Comparison of ENCODE assay signal across 21 cellular contexts in genomic region chr17:61261001-61261587, GRCh38.
DNase-seq lines count a peak whose midpoint lies in the region; ATAC-seq and TF ChIP-seq lines count a peak whose summit lies in the region.
"Had no signal": no experiment of that assay in that cellular context is flagged by ENCODE, and none has a peak within 500 bp of the region (broad histone marks: within the 10 kb centered on the region; RNA-seq: fewer than 3 reads in every experiment).

No MANE protein-coding gene starts in this region.

- H3K9me3 Mint-ChIP-seq in nephron (no peaks in the 10 kb centered on the region), T-cell (no peaks in the 10 kb centered on the region)
- H3K9me3 Mint-ChIP-seq: activated CD4-positive, alpha-beta T cell treated with anti-CD3 and anti-CD28 coated beads, Interleukin-2, amount 10 ng/mL, durations not matched to agents 24 days and 14 days; activated naive CD4-positive, alpha-beta T cell treated with anti-CD3 and anti-CD28 coated beads, Interleukin-2, amount 50 U/mL, for 24 hours had no signal

- peaks cover 51% of the 10 kb centered on the region for H3K4me1 Mint-ChIP-seq in nephron
- H3K4me1 Mint-ChIP-seq in T-cell: no peaks in the 10 kb centered on the region
- H3K4me1 Mint-ChIP-seq: activated CD4-positive, alpha-beta T cell treated with anti-CD3 and anti-CD28 coated beads, Interleukin-2, amount 10 ng/mL, durations not matched to agents 24 days and 14 days; activated naive CD4-positive, alpha-beta T cell treated with anti-CD3 and anti-CD28 coated beads, Interleukin-2, amount 50 U/mL, for 24 hours had no signal

- H3K27ac Mint-ChIP-seq in nephron (peak overlapping the region; percentile 88 to 93 (median 89)), T-cell (no peak overlapping the region)
- H3K27ac Mint-ChIP-seq: activated CD4-positive, alpha-beta T cell treated with anti-CD3 and anti-CD28 coated beads, Interleukin-2, amount 10 ng/mL, durations not matched to agents 24 days and 14 days; activated naive CD4-positive, alpha-beta T cell treated with anti-CD3 and anti-CD28 coated beads, Interleukin-2, amount 50 U/mL, for 24 hours had no signal

- peak overlapping the region; percentile 72 to 79 (median 75) for H3K27ac ChIP-seq in esophagus muscularis mucosa (replicated peaks in 1 of 4)
- H3K27ac ChIP-seq in upper lobe of left lung: peak overlapping the region; percentile 21 to 80 (median 60)
- H3K27ac ChIP-seq: 22Rv1, C4-2B, KMS-11, ovary had no signal

- no peak for TF ChIP-seq POLR2A in esophagus muscularis mucosa (IDR thresholded peaks at IDR 0.05; ENCODE audit: low read depth)
- TF ChIP-seq POLR2A in upper lobe of left lung (IDR thresholded peaks at IDR 0.05): no peak

- H3K27me3 ChIP-seq in esophagus muscularis mucosa (no peaks in the 10 kb centered on the region), upper lobe of left lung (no peaks in the 10 kb centered on the region)
- H3K27me3 ChIP-seq: ovary, spleen had no signal

- H3K27me3 Mint-ChIP-seq in nephron (ENCODE audit: low read depth): no peaks in the 10 kb centered on the region
- no peaks in the 10 kb centered on the region for H3K27me3 Mint-ChIP-seq in T-cell
- H3K27me3 Mint-ChIP-seq: activated CD4-positive, alpha-beta T cell treated with anti-CD3 and anti-CD28 coated beads, Interleukin-2, amount 10 ng/mL, durations not matched to agents 24 days and 14 days; activated naive CD4-positive, alpha-beta T cell treated with anti-CD3 and anti-CD28 coated beads, Interleukin-2, amount 50 U/mL, for 24 hours had no signal

- H3K4me3 ChIP-seq in esophagus muscularis mucosa: no peak overlapping the region
- no peak overlapping the region for H3K4me3 ChIP-seq in upper lobe of left lung
- H3K4me3 ChIP-seq: ovary, spleen had no signal

- WGBS in esophagus muscularis mucosa: 55% methylated on average over 5 of the region's 5 CpGs
- 78 to 85% methylated on average over 5 of the region's 5 CpGs for WGBS in upper lobe of left lung, 2 donors

- DNase-seq in DMS 273 (lab: John Stamatoyannopoulos, UW; ENCODE audit: unreplicated experiment): peak; percentile 41
- no peak for DNase-seq in DMS 273 treated with DMSO at 0.1 percent for 48 hours (lab: John Stamatoyannopoulos, UW)
- DNase-seq in esophagus muscularis mucosa (ENCODE audit: extremely low spot score): no peak
- no peak for DNase-seq in upper lobe of left lung
- DNase-seq in T-cell: no peak
- no peak for DNase-seq in T-helper 2 cell
- DNase-seq: activated CD4-positive, alpha-beta T cell treated with anti-CD3 and anti-CD28 coated beads, Interleukin-2, amount 10 ng/mL, durations not matched to agents 24 days and 14 days; activated T-cell treated with anti-CD3 and anti-CD28 coated beads, Interleukin-2, amount 50 U/mL, for 1 hour; central memory CD4-positive, alpha-beta T cell; DMS79; NCI-H1092 treated with DMSO at 0.1 percent for 48 hours; NCI-H226; ovary; spleen; stimulated activated naive CD8-positive, alpha-beta T cell treated with anti-CD3 and anti-CD28 coated beads, Interleukin-15, Interleukin-2, amounts not matched to agents 100 U/mL and 50 U/mL, for 24 hours had no signal

- H3K36me3 Mint-ChIP-seq in nephron (ENCODE audit: low read depth) (no peaks in the 10 kb centered on the region), T-cell (no peaks in the 10 kb centered on the region)
- H3K36me3 Mint-ChIP-seq: activated naive CD4-positive, alpha-beta T cell treated with anti-CD3 and anti-CD28 coated beads, Interleukin-2, amount 50 U/mL, for 24 hours had no signal

- H3K4me3 Mint-ChIP-seq in nephron: peak overlapping the region in 1 of 3 experiments; percentile 2
- H3K4me3 Mint-ChIP-seq in T-cell: no peak overlapping the region
- H3K4me3 Mint-ChIP-seq: activated CD4-positive, alpha-beta T cell treated with anti-CD3 and anti-CD28 coated beads, Interleukin-2, amount 10 ng/mL, durations not matched to agents 24 days and 14 days; activated naive CD4-positive, alpha-beta T cell treated with anti-CD3 and anti-CD28 coated beads, Interleukin-2, amount 50 U/mL, for 24 hours had no signal

- POLR2A ChIA-PET in T-cell (lab: Charles Lee): no interaction called here

- H3K36me3 ChIP-seq in esophagus muscularis mucosa (no peaks in the 10 kb centered on the region), upper lobe of left lung (no peaks in the 10 kb centered on the region)
- H3K36me3 ChIP-seq: ovary, spleen had no signal

- TF ChIP-seq CTCF in esophagus muscularis mucosa (IDR thresholded peaks at IDR 0.05) (no peak), nephron (IDR thresholded peaks at IDR 0.05; ENCODE audit: unreplicated experiment in 3 of 3) (no peak), upper lobe of left lung (IDR thresholded peaks at IDR 0.05) (no peak)

- ATAC-seq in upper lobe of left lung (ENCODE audit: low FRiP score in 2 of 2): no peak
- no peak for ATAC-seq in HG03175 (IDR thresholded peaks at IDR 0.05; ENCODE audit: unreplicated experiment)
- ATAC-seq in T-cell (replicated peaks in 1 of 4): no peak
- ATAC-seq: stimulated activated naive CD8-positive, alpha-beta T cell treated with anti-CD3 and anti-CD28 coated beads, Interleukin-15, Interleukin-2, amounts not matched to agents 100 U/mL and 50 U/mL, for 24 hours had no signal

- CTCF ChIA-PET in T-cell (lab: Charles Lee): no interaction called here

- TF ChIP-seq EP300 in esophagus muscularis mucosa (IDR thresholded peaks at IDR 0.05): no peak
- no peak for TF ChIP-seq EP300 in upper lobe of left lung (IDR thresholded peaks at IDR 0.05)

- intact Hi-C loops in esophagus muscularis mucosa (cut with DNase I): no loop called here

- H3K4me1 ChIP-seq in esophagus muscularis mucosa (peaks cover 15 to 35% (median 29%) of the 10 kb centered on the region in 4 donors), upper lobe of left lung (peaks cover 0 to 14% (median 3%) of the 10 kb centered on the region in 4 donors)
- H3K4me1 ChIP-seq: spleen had no signal

- H3K9me3 ChIP-seq in esophagus muscularis mucosa (no peaks in the 10 kb centered on the region), upper lobe of left lung (no peaks in the 10 kb centered on the region)
- H3K9me3 ChIP-seq: ovary, spleen had no signal

Comparison
In these comparisons a context has a peak if more than half of its experiments do, and no peak if none do; other contexts are left out.
1. H3K27ac Mint-ChIP-seq: peak in nephron (3 of 3); none in T-cell (0 of 2).